In genomic region chr6:34531580-34532201, GRCh38 we compare ENCODE assay signal across 9 cellular contexts. TPM values are rescaled to one million over a fixed set of nuclear protein-coding genes. Genes with fewer than 3 reads are reported as not detected.
DNase-seq lines count a peak whose midpoint lies in the region; ATAC-seq and TF ChIP-seq lines count a peak whose summit lies in the region.
"Had no signal": no experiment of that assay in that cellular context is flagged by ENCODE, and none has a peak within 500 bp of the region (broad histone marks: within the 10 kb centered on the region; RNA-seq: fewer than 3 reads in every experiment).

No MANE protein-coding gene starts in this region.

- H3K4me1 Mint-ChIP-seq in activated naive CD8-positive, alpha-beta T cell treated with anti-CD3 and anti-CD28 coated beads for 36 hours: peaks cover 1% of the 10 kb centered on the region
- peaks cover 3% of the 10 kb centered on the region for H3K4me1 Mint-ChIP-seq in activated T-helper 2 cell treated with anti-CD3 and anti-CD28 coated beads, Interferon-gamma antibody, Interleukin-2, Interleukin-4, amounts not matched to agents 10 μg/mL and 5 μg/mL and 100 μg/mL, durations not matched to agents 14 hours and 24 hours and 36 hours (ENCODE audit: low read depth)

- no peak overlapping the region for H3K4me3 ChIP-seq in skeletal muscle satellite cell (ENCODE audit: low read length)

- peak overlapping the region; percentile 78 for H3K4me2 ChIP-seq in skeletal muscle satellite cell (ENCODE audit: low read length)

- peak; percentile 73 for DNase-seq in GM20000 (ENCODE audit: low spot score)
- peak; percentile 20 for DNase-seq in activated naive CD8-positive, alpha-beta T cell treated with anti-CD3 and anti-CD28 coated beads for 36 hours
- peak; percentile 52 for DNase-seq in left ventricle myocardium superior
- DNase-seq in NCI-H1105 (lab: John Stamatoyannopoulos, UW): no peak
- no peak for DNase-seq in activated T-helper 2 cell treated with anti-CD3 and anti-CD28 coated beads, Interferon-gamma antibody, Interleukin-2, Interleukin-4, amounts not matched to agents 10 μg/mL and 5 μg/mL and 100 μg/mL, durations not matched to agents 14 hours and 24 hours and 36 hours (ENCODE audit: low spot score)

- no peak overlapping the region for H3K4me3 Mint-ChIP-seq in activated naive CD8-positive, alpha-beta T cell treated with anti-CD3 and anti-CD28 coated beads for 36 hours
- H3K4me3 Mint-ChIP-seq in activated T-helper 2 cell treated with anti-CD3 and anti-CD28 coated beads, Interferon-gamma antibody, Interleukin-2, Interleukin-4, amounts not matched to agents 10 μg/mL and 5 μg/mL and 100 μg/mL, durations not matched to agents 14 hours and 24 hours and 36 hours (ENCODE audit: low read depth): no peak overlapping the region

- no peaks in the 10 kb centered on the region for H3K9me3 ChIP-seq in skeletal muscle satellite cell (replicated peaks; ENCODE audit: low read length)

- TF ChIP-seq CTCF in GM20000 (IDR thresholded peaks at IDR 0.05; ENCODE audit: extremely low read depth, missing control alignments): no peak

- peaks cover 3% of the 10 kb centered on the region for H3K27me3 ChIP-seq in skeletal muscle satellite cell (ENCODE audit: control insufficient read depth, insufficient read depth, low read length)

- H3K9ac ChIP-seq in skeletal muscle satellite cell (ENCODE audit: low read depth, low read length): no peak overlapping the region

- no peaks in the 10 kb centered on the region for H3K9me3 Mint-ChIP-seq in activated naive CD8-positive, alpha-beta T cell treated with anti-CD3 and anti-CD28 coated beads for 36 hours
- H3K9me3 Mint-ChIP-seq in activated T-helper 2 cell treated with anti-CD3 and anti-CD28 coated beads, Interferon-gamma antibody, Interleukin-2, Interleukin-4, amounts not matched to agents 10 μg/mL and 5 μg/mL and 100 μg/mL, durations not matched to agents 14 hours and 24 hours and 36 hours: no peaks in the 10 kb centered on the region

- no peaks in the 10 kb centered on the region for H3K27me3 Mint-ChIP-seq in activated naive CD8-positive, alpha-beta T cell treated with anti-CD3 and anti-CD28 coated beads for 36 hours
- H3K27me3 Mint-ChIP-seq in activated T-helper 2 cell treated with anti-CD3 and anti-CD28 coated beads, Interferon-gamma antibody, Interleukin-2, Interleukin-4, amounts not matched to agents 10 μg/mL and 5 μg/mL and 100 μg/mL, durations not matched to agents 14 hours and 24 hours and 36 hours (ENCODE audit: low read depth): peaks cover 5% of the 10 kb centered on the region

- no peaks in the 10 kb centered on the region for H3K36me3 ChIP-seq in skeletal muscle satellite cell (ENCODE audit: insufficient read depth, low read length)

- no peak overlapping the region for H3K27ac Mint-ChIP-seq in activated naive CD8-positive, alpha-beta T cell treated with anti-CD3 and anti-CD28 coated beads for 36 hours
- H3K27ac Mint-ChIP-seq in activated T-helper 2 cell treated with anti-CD3 and anti-CD28 coated beads, Interferon-gamma antibody, Interleukin-2, Interleukin-4, amounts not matched to agents 10 μg/mL and 5 μg/mL and 100 μg/mL, durations not matched to agents 14 hours and 24 hours and 36 hours: no peak overlapping the region

- peaks cover 6% of the 10 kb centered on the region for H3K4me1 ChIP-seq in skeletal muscle satellite cell (ENCODE audit: control insufficient read depth, insufficient read depth, low read length)

- no peaks in the 10 kb centered on the region for H3K36me3 Mint-ChIP-seq in activated naive CD8-positive, alpha-beta T cell treated with anti-CD3 and anti-CD28 coated beads for 36 hours
- H3K36me3 Mint-ChIP-seq in activated T-helper 2 cell treated with anti-CD3 and anti-CD28 coated beads, Interferon-gamma antibody, Interleukin-2, Interleukin-4, amounts not matched to agents 10 μg/mL and 5 μg/mL and 100 μg/mL, durations not matched to agents 14 hours and 24 hours and 36 hours (ENCODE audit: low read depth): no peaks in the 10 kb centered on the region

- intact Hi-C loops in left ventricle myocardium superior (cut with micrococcal nuclease): no loop called here
- intact Hi-C loops in activated T-helper 2 cell treated with anti-CD3 and anti-CD28 coated beads, Interferon-gamma antibody, Interleukin-2, Interleukin-4, amounts not matched to agents 10 μg/mL and 5 μg/mL and 100 μg/mL, durations not matched to agents 14 hours and 24 hours and 36 hours (cut with micrococcal nuclease): no loop called here

- ATAC-seq in left ventricle myocardium superior (peak; percentile 8), HG02973 (IDR thresholded peaks at IDR 0.05; ENCODE audit: unreplicated experiment) (no peak), HG02970 (IDR thresholded peaks at IDR 0.05; ENCODE audit: low FRiP score, unreplicated experiment) (no peak)

RNA-seq across cellular contexts. Expression of gene SPDEF, which starts 24.4 kb away (rescaled TPM):
- total RNA-seq in activated naive CD8-positive, alpha-beta T cell treated with anti-CD3 and anti-CD28 coated beads for 36 hours: not detected
- total RNA-seq in left ventricle myocardium superior: not detected
- not detected in 2 replicates for total RNA-seq in skeletal muscle satellite cell (2012; rRNA removed)
- total RNA-seq in activated T-helper 2 cell treated with anti-CD3 and anti-CD28 coated beads, Interferon-gamma antibody, Interleukin-2, Interleukin-4, amounts not matched to agents 10 μg/mL and 5 μg/mL and 100 μg/mL, durations not matched to agents 14 hours and 24 hours and 36 hours: 0.09 and 0.16 TPM in 2 replicates
- total RNA-seq: T-helper 2 cell treated with Interferon-gamma antibody and Interleukin-4, amounts not matched to agents 100 ng/mL and 5 ng/mL, for 36 hours had no signal

Comparison
In these comparisons a context has a peak if more than half of its experiments do, and no peak if none do; other contexts are left out.
1. DNase-seq: peak in GM20000 (single experiment), activated naive CD8-positive, alpha-beta T cell treated with anti-CD3 and anti-CD28 coated beads for 36 hours (single experiment) and left ventricle myocardium superior (single experiment); none in NCI-H1105 (single experiment) and activated T-helper 2 cell treated with anti-CD3 and anti-CD28 coated beads, Interferon-gamma antibody, Interleukin-2, Interleukin-4, amounts not matched to agents 10 μg/mL and 5 μg/mL and 100 μg/mL, durations not matched to agents 14 hours and 24 hours and 36 hours (single experiment).